1 cellular context compared by ENCODE assay signal in the genomic region with DNA sequence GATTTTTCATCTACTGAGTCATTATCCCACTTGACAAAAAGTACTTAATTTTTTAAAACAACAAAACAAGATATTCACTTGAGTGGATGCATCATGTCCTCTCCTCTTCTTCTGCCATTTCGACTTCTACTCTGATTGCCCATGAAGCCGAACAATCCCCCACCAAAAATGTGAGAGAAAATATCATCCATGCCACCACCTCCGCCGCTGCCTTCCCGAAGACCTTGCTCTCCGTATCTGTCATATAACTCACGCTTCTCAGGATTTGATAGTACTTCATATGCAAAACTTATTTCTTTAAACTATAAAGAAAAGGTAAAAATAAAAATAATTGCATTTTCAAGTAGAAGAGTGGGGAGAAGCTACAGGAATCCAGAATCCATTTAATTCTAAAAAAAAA.
TF ChIP-seq lines count a peak whose summit lies in the region.

No MANE protein-coding gene starts in this region.

TF ChIP-seq in HepG2, 621 proteins besides CTCF, POLR2A, EP300 and RAD21:
- no peak for TF ChIP-seq NFE2L1 (CRISPR knock-in tag; IDR thresholded peaks at IDR 0.05; ENCODE audit: borderline replicate concordance)
TF ChIP-seq in HepG2: peak in this region for 0.
